ENCODE assay signal across 18 cellular contexts in genomic region chr2:233259745-233260144, GRCh38. TPM values are rescaled to one million over a fixed set of nuclear protein-coding genes. Genes with fewer than 3 reads are reported as not detected.
DNase-seq lines count a peak whose midpoint lies in the region; ATAC-seq and TF ChIP-seq lines count a peak whose summit lies in the region.
"Had no signal": no experiment of that assay in that cellular context is flagged by ENCODE, and none has a peak within 500 bp of the region (broad histone marks: within the 10 kb centered on the region; RNA-seq: fewer than 3 reads in every experiment).

No MANE protein-coding gene starts in this region.

- ATAC-seq in CD4-positive, alpha-beta T cell (ENCODE audit: poor library complexity): no peak
- ATAC-seq in HG03097 (IDR thresholded peaks at IDR 0.05; ENCODE audit: low FRiP score, unreplicated experiment) (no peak), GM21737 (IDR thresholded peaks at IDR 0.05; ENCODE audit: unreplicated experiment) (no peak)
- ATAC-seq: left colon had no signal

- BruUV-seq in Calu3 (replicated peaks; lab: Mats Ljungman, UMichigan): no TSS peak

- POLR2A ChIA-PET in CD4-positive, alpha-beta T cell (lab: Charles Lee): no interaction called here

- H3K9me3 ChIP-seq in CD4-positive, alpha-beta T cell (ENCODE audit: control insufficient read depth, low read length): no peaks in the 10 kb centered on the region
- H3K9me3 ChIP-seq: BE2C, SK-N-SH, spleen had no signal

- H3K27ac Mint-ChIP-seq in CD4-positive, alpha-beta T cell: peak overlapping the region; percentile 75
- peak overlapping the region; percentile 3 for H3K27ac Mint-ChIP-seq in Calu3 (ENCODE audit: unreplicated experiment)
- peak overlapping the region; percentile 70 for H3K27ac Mint-ChIP-seq in activated T-helper 1 cell treated with anti-CD3 and anti-CD28 coated beads, Interleukin-12 subunit alpha, Interleukin-12 subunit beta, Interleukin-2, Interleukin-4 antibody, amounts not matched to agents 30 ng/mL and 10 ng/mL and 1 ng/mL, durations not matched to agents 14 hours and 24 hours and 36 hours
- H3K27ac Mint-ChIP-seq: type B pancreatic cell had no signal

- no peak overlapping the region for H3K4me3 Mint-ChIP-seq in CD4-positive, alpha-beta T cell
- no peak overlapping the region for H3K4me3 Mint-ChIP-seq in Calu3 (ENCODE audit: low read depth, unreplicated experiment)
- H3K4me3 Mint-ChIP-seq in activated T-helper 1 cell treated with anti-CD3 and anti-CD28 coated beads, Interleukin-12 subunit alpha, Interleukin-12 subunit beta, Interleukin-2, Interleukin-4 antibody, amounts not matched to agents 30 ng/mL and 10 ng/mL and 1 ng/mL, durations not matched to agents 14 hours and 24 hours and 36 hours: no peak overlapping the region
- H3K4me3 Mint-ChIP-seq: type B pancreatic cell had no signal

- peaks cover 96% of the 10 kb centered on the region for H3K36me3 Mint-ChIP-seq in CD4-positive, alpha-beta T cell (ENCODE audit: low read depth)
- peaks cover 22% of the 10 kb centered on the region for H3K36me3 Mint-ChIP-seq in Calu3 (ENCODE audit: insufficient read depth, unreplicated experiment)
- peaks cover 71% of the 10 kb centered on the region for H3K36me3 Mint-ChIP-seq in activated T-helper 1 cell treated with anti-CD3 and anti-CD28 coated beads, Interleukin-12 subunit alpha, Interleukin-12 subunit beta, Interleukin-2, Interleukin-4 antibody, amounts not matched to agents 30 ng/mL and 10 ng/mL and 1 ng/mL, durations not matched to agents 14 hours and 24 hours and 36 hours (ENCODE audit: low read depth)

- no peaks in the 10 kb centered on the region for H3K27me3 Mint-ChIP-seq in CD4-positive, alpha-beta T cell
- no peaks in the 10 kb centered on the region for H3K27me3 Mint-ChIP-seq in Calu3 (ENCODE audit: unreplicated experiment)
- no peaks in the 10 kb centered on the region for H3K27me3 Mint-ChIP-seq in activated T-helper 1 cell treated with anti-CD3 and anti-CD28 coated beads, Interleukin-12 subunit alpha, Interleukin-12 subunit beta, Interleukin-2, Interleukin-4 antibody, amounts not matched to agents 30 ng/mL and 10 ng/mL and 1 ng/mL, durations not matched to agents 14 hours and 24 hours and 36 hours (ENCODE audit: insufficient read depth)
- H3K27me3 Mint-ChIP-seq: type B pancreatic cell had no signal

- H3K27ac ChIP-seq in CD4-positive, alpha-beta T cell (ENCODE audit: low read depth, low read length): no peak overlapping the region

- peaks cover 67% of the 10 kb centered on the region for H3K4me1 Mint-ChIP-seq in CD4-positive, alpha-beta T cell (ENCODE audit: low read depth)
- H3K4me1 Mint-ChIP-seq in Calu3 (ENCODE audit: low read depth, unreplicated experiment): peaks cover 11% of the 10 kb centered on the region
- peaks cover 62% of the 10 kb centered on the region for H3K4me1 Mint-ChIP-seq in activated T-helper 1 cell treated with anti-CD3 and anti-CD28 coated beads, Interleukin-12 subunit alpha, Interleukin-12 subunit beta, Interleukin-2, Interleukin-4 antibody, amounts not matched to agents 30 ng/mL and 10 ng/mL and 1 ng/mL, durations not matched to agents 14 hours and 24 hours and 36 hours (ENCODE audit: low read depth)

- CTCF ChIA-PET in CD4-positive, alpha-beta T cell (lab: Charles Lee): no interaction called here
- CTCF ChIA-PET in Calu3 (lab: Charles Lee): no interaction called here

- no peaks in the 10 kb centered on the region for H3K27me3 ChIP-seq in CD4-positive, alpha-beta T cell (ENCODE audit: control insufficient read depth, insufficient read depth, low read length)
- H3K27me3 ChIP-seq: BE2C, spleen had no signal

- no peak for DNase-seq in CD4-positive, alpha-beta T cell
- no peak for DNase-seq in Calu3
- no peak for DNase-seq in activated T-helper 1 cell treated with anti-CD3 and anti-CD28 coated beads, Interleukin-12 subunit alpha, Interleukin-12 subunit beta, Interleukin-2, Interleukin-4 antibody, amounts not matched to agents 30 ng/mL and 10 ng/mL and 1 ng/mL, durations not matched to agents 14 hours and 24 hours and 36 hours (ENCODE audit: low spot score)
- peak; percentile 34 for DNase-seq in hepatic stellate cell (ENCODE audit: low spot score)
- no peak for DNase-seq in NCI-H2196 (lab: John Stamatoyannopoulos, UW; ENCODE audit: unreplicated experiment)
- DNase-seq in NCI-H82 (lab: John Stamatoyannopoulos, UW): no peak
- DNase-seq: BE2C, DMS53, left colon, MV-4-11, NCI-H2029 treated with DMSO at 0.1 percent for 48 hours, SK-N-SH, spleen had no signal

- no peaks in the 10 kb centered on the region for H3K9me3 Mint-ChIP-seq in CD4-positive, alpha-beta T cell
- H3K9me3 Mint-ChIP-seq in Calu3 (ENCODE audit: low read depth, unreplicated experiment): no peaks in the 10 kb centered on the region
- H3K9me3 Mint-ChIP-seq in activated T-helper 1 cell treated with anti-CD3 and anti-CD28 coated beads, Interleukin-12 subunit alpha, Interleukin-12 subunit beta, Interleukin-2, Interleukin-4 antibody, amounts not matched to agents 30 ng/mL and 10 ng/mL and 1 ng/mL, durations not matched to agents 14 hours and 24 hours and 36 hours: no peaks in the 10 kb centered on the region
- H3K9me3 Mint-ChIP-seq: type B pancreatic cell had no signal

- intact Hi-C loops in CD4-positive, alpha-beta T cell (cut with DNase I, micrococcal nuclease): loop anchor here in 1 of 2 experiments (10.0 kb wide), 1 partner anchor 75 kb away; no protein-coding TSS in a partner anchor
- intact Hi-C loops in Calu3 (cut with micrococcal nuclease; ENCODE audit: unreplicated experiment): loop anchor here (10.0 kb wide), 1 partner anchor 645 kb away; no protein-coding TSS in a partner anchor
- intact Hi-C loops in activated T-helper 1 cell treated with anti-CD3 and anti-CD28 coated beads, Interleukin-12 subunit alpha, Interleukin-12 subunit beta, Interleukin-2, Interleukin-4 antibody, amounts not matched to agents 30 ng/mL and 10 ng/mL and 1 ng/mL, durations not matched to agents 14 hours and 24 hours and 36 hours (cut with micrococcal nuclease): loop anchor here (10.0 kb wide), 2 partner anchors 305 to 595 kb away; partner anchors contain the start of genes HJURP and USP40

- no peak for TF ChIP-seq CTCF in CD4-positive, alpha-beta T cell (IDR thresholded peaks at IDR 0.05)
- TF ChIP-seq CTCF in Calu3 (IDR thresholded peaks at IDR 0.05; ENCODE audit: unreplicated experiment): no peak

RNA-seq across cellular contexts. Expression of gene ATG16L1, which starts 8.3 kb away (rescaled TPM):
- total RNA-seq in CD4-positive, alpha-beta T cell: 100 to 1,000 TPM; 134 to 135 TPM
- 45.0 and 47.6 TPM in 2 replicates for total RNA-seq in Calu3 (2022)
- total RNA-seq in activated T-helper 1 cell treated with anti-CD3 and anti-CD28 coated beads, Interleukin-12 subunit alpha, Interleukin-12 subunit beta, Interleukin-2, Interleukin-4 antibody, amounts not matched to agents 30 ng/mL and 10 ng/mL and 1 ng/mL, durations not matched to agents 14 hours and 24 hours and 36 hours: 42.4 and 42.7 TPM in 2 replicates

RNA-seq across cellular contexts. Expression of gene SAG, which starts 47.9 kb away (rescaled TPM):
- under 1 TPM; 0.03 to 0.22 TPM for total RNA-seq in CD4-positive, alpha-beta T cell
- total RNA-seq in Calu3 (2022): not detected in 2 replicates
- 0.08 and 0.32 TPM in 2 replicates for total RNA-seq in activated T-helper 1 cell treated with anti-CD3 and anti-CD28 coated beads, Interleukin-12 subunit alpha, Interleukin-12 subunit beta, Interleukin-2, Interleukin-4 antibody, amounts not matched to agents 30 ng/mL and 10 ng/mL and 1 ng/mL, durations not matched to agents 14 hours and 24 hours and 36 hours
- total RNA-seq: fibroblast of villous mesenchyme, left colon, posterior vena cava had no signal

Comparison
In these comparisons a context has a peak if more than half of its experiments do, and no peak if none do; other contexts are left out.
1. H3K27ac Mint-ChIP-seq: peak in every context shown above with its lines; median percentile 75 in CD4-positive, alpha-beta T cell; 70 in activated T-helper 1 cell treated with anti-CD3 and anti-CD28 coated beads, Interleukin-12 subunit alpha, Interleukin-12 subunit beta, Interleukin-2, Interleukin-4 antibody, amounts not matched to agents 30 ng/mL and 10 ng/mL and 1 ng/mL, durations not matched to agents 14 hours and 24 hours and 36 hours; 3 in Calu3.